ENCODE assay signal across 8 cellular contexts in the genomic region with DNA sequence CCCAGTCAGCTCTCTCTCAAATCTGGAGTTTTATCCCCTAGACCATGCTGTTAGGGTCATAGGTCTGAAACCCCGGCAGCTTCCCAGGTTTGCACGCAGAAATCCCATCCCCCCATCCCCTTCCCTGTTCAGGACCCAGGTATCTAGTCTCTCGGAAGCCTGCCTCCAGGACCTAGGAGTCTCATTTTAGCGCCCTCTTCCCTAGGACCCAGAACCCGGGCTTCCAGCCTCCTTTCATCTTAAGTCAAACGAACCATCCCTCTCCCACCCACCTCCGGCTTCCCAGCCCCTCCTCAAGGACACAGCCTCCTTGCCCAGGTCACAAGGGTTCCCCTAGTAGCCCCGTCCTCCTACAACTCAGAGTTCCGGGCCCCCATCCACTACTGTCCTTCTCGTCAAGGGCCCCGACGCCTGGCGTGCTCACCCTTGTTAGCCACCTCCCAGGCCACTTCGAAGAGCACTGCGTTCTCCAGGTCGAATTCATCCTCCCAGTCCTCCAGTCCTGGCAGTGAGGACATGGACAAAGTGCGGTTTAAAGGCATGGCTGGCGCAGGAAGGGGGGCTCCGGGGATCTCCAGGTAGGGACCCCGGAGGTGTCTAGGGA. TPM values are rescaled to one million over a fixed set of nuclear protein-coding genes. Genes with fewer than 3 reads are reported as not detected.
DNase-seq lines count a peak whose midpoint lies in the region; ATAC-seq and TF ChIP-seq lines count a peak whose summit lies in the region.

No MANE protein-coding gene starts in this region.

- no peak for TF ChIP-seq CTCF in AG04450 (IDR thresholded peaks at IDR 0.05; ENCODE audit: low read depth, low read length)

- peak overlapping the region; percentile 96 for H3K4me3 ChIP-seq in AG04450 (ENCODE audit: low read depth, low read length)
- H3K4me3 ChIP-seq in neuron (ENCODE audit: low read length): peak overlapping the region; percentile 74

- H3K4me1 ChIP-seq in neuron (ENCODE audit: insufficient read depth, low read length): peaks cover 17% of the 10 kb centered on the region

- H3K9me3 ChIP-seq in AG04450 (ENCODE audit: control insufficient read depth, insufficient read depth, low read length) (no peaks in the 10 kb centered on the region), neuron (ENCODE audit: low read length) (no peaks in the 10 kb centered on the region)

- peak overlapping the region; percentile 68 for H3K27ac ChIP-seq in AG04450 (ENCODE audit: low read depth, low read length)

- peak; percentile 5 for ATAC-seq in GM21529 (IDR thresholded peaks at IDR 0.05; ENCODE audit: unreplicated experiment)
- peak; percentile 3 for ATAC-seq in SK-N-SH treated with all-trans-retinoic acid at 6 μM for 48 hours
- ATAC-seq in esophagus mucosa: peak; percentile 1
- no peak for ATAC-seq in HG02973 (IDR thresholded peaks at IDR 0.05; ENCODE audit: unreplicated experiment)

- no peak for DNase-seq in AG04450 (ENCODE audit: low read depth, low spot score)
- DNase-seq in NCI-H524 treated with DMSO at 0.1 percent for 48 hours (lab: John Stamatoyannopoulos, UW): no peak
- DNase-seq in UCSD-AML1 (lab: John Stamatoyannopoulos, UW; ENCODE audit: unreplicated experiment): no peak

- H3K27me3 ChIP-seq in AG04450 (ENCODE audit: control insufficient read depth, insufficient read depth, low read length): no peaks in the 10 kb centered on the region
- no peaks in the 10 kb centered on the region for H3K27me3 ChIP-seq in neuron (ENCODE audit: insufficient read depth, low read length)

- peaks cover 7% of the 10 kb centered on the region for H3K36me3 ChIP-seq in neuron (ENCODE audit: insufficient read depth, low read length)

- POLR2A ChIA-PET in AG04450 (lab: Yijun Ruan, JAX): interaction anchor here (0.7 to 3.0 kb wide), 17 partner anchors 9 to 373 kb away, joined by 3 to 22 read pairs (median 4); partner anchors contain the start of genes CGB7, FTL, LIN7B and PPP1R15A

- CTCF ChIA-PET in AG04450 (lab: Charles Lee): interaction anchor here (0.5 to 3.0 kb wide), 19 partner anchors 9 to 197 kb away, joined by 3 to 61 read pairs (median 5); partner anchors contain the start of genes BCAT2 and CGB7

- peak overlapping the region; percentile 7 for H2AFZ ChIP-seq in neuron (ENCODE audit: low read depth, low read length)

TF ChIP-seq in SK-N-SH treated with all-trans-retinoic acid at 6 μM for 48 hours, 23 proteins besides CTCF, POLR2A, EP300 and RAD21:
- TF ChIP-seq, protein P1, sequence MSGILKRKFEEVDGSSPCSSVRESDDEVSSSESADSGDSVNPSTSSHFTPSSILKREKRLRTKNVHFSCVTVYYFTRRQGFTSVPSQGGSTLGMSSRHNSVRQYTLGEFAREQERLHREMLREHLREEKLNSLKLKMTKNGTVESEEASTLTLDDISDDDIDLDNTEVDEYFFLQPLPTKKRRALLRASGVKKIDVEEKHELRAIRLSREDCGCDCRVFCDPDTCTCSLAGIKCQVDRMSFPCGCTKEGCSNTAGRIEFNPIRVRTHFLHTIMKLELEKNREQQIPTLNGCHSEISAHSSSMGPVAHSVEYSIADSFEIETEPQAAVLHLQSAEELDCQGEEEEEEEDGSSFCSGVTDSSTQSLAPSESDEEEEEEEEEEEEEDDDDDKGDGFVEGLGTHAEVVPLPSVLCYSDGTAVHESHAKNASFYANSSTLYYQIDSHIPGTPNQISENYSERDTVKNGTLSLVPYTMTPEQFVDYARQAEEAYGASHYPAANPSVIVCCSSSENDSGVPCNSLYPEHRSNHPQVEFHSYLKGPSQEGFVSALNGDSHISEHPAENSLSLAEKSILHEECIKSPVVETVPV (CRISPR knock-in tag; IDR thresholded peaks at IDR 0.05): no peak
- no peak for TF ChIP-seq ZC3H10 (CRISPR knock-in tag; IDR thresholded peaks at IDR 0.05)
- TF ChIP-seq, protein P2, sequence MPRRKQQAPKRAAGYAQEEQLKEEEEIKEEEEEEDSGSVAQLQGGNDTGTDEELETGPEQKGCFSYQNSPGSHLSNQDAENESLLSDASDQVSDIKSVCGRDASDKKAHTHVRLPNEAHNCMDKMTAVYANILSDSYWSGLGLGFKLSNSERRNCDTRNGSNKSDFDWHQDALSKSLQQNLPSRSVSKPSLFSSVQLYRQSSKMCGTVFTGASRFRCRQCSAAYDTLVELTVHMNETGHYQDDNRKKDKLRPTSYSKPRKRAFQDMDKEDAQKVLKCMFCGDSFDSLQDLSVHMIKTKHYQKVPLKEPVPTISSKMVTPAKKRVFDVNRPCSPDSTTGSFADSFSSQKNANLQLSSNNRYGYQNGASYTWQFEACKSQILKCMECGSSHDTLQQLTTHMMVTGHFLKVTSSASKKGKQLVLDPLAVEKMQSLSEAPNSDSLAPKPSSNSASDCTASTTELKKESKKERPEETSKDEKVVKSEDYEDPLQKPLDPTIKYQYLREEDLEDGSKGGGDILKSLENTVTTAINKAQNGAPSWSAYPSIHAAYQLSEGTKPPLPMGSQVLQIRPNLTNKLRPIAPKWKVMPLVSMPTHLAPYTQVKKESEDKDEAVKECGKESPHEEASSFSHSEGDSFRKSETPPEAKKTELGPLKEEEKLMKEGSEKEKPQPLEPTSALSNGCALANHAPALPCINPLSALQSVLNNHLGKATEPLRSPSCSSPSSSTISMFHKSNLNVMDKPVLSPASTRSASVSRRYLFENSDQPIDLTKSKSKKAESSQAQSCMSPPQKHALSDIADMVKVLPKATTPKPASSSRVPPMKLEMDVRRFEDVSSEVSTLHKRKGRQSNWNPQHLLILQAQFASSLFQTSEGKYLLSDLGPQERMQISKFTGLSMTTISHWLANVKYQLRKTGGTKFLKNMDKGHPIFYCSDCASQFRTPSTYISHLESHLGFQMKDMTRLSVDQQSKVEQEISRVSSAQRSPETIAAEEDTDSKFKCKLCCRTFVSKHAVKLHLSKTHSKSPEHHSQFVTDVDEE (CRISPR knock-in tag; IDR thresholded peaks at IDR 0.05): no peak
- no peak for TF ChIP-seq ESRRG (CRISPR knock-in tag; IDR thresholded peaks at IDR 0.05)
- no peak for TF ChIP-seq BACH2 (CRISPR knock-in tag; IDR thresholded peaks at IDR 0.05; ENCODE audit: borderline replicate concordance)

RNA-seq across cellular contexts. Expression of gene GYS1, which starts 0.4 kb away (rescaled TPM):
- 19.5 and 24.1 TPM in 2 replicates for polyA plus RNA-seq in AG04450 (2011; rRNA removed)
- 33.6 and 40.9 TPM in 2 replicates for polyA minus RNA-seq in AG04450 (2011; rRNA and poly(A)+ RNA removed)
- 50.8 TPM for total RNA-seq in esophagus mucosa

RNA-seq across cellular contexts. Expression of gene RUVBL2, which starts 1.0 kb away (rescaled TPM):
- 107 and 131 TPM in 2 replicates for polyA plus RNA-seq in AG04450 (2011; rRNA removed)
- 128 and 170 TPM in 2 replicates for polyA minus RNA-seq in AG04450 (2011; rRNA and poly(A)+ RNA removed)
- 79.0 TPM for total RNA-seq in esophagus mucosa

RNA-seq across cellular contexts. Expression of gene LHB, which starts 24.2 kb away (rescaled TPM):
- 0.31 TPM in 1 of 2 replicates, not detected in the other for polyA plus RNA-seq in AG04450 (2011; rRNA removed)
- not detected in 2 replicates for polyA minus RNA-seq in AG04450 (2011; rRNA and poly(A)+ RNA removed)
- not detected for total RNA-seq in esophagus mucosa

RNA-seq across cellular contexts. Expression of gene FTL, which starts 27.6 kb away (rescaled TPM):
- 3,644 and 5,326 TPM in 2 replicates for polyA plus RNA-seq in AG04450 (2011; rRNA removed)
- polyA minus RNA-seq in AG04450 (2011; rRNA and poly(A)+ RNA removed): 1,419 and 2,011 TPM in 2 replicates
- 417 TPM for total RNA-seq in esophagus mucosa

RNA-seq across cellular contexts. Expression of gene CGB3, which starts 31.5 kb away (rescaled TPM):
- polyA plus RNA-seq in AG04450 (2011; rRNA removed): not detected in 2 replicates
- polyA minus RNA-seq in AG04450 (2011; rRNA and poly(A)+ RNA removed): not detected in 2 replicates
- not detected for total RNA-seq in esophagus mucosa
